In the genomic region with DNA sequence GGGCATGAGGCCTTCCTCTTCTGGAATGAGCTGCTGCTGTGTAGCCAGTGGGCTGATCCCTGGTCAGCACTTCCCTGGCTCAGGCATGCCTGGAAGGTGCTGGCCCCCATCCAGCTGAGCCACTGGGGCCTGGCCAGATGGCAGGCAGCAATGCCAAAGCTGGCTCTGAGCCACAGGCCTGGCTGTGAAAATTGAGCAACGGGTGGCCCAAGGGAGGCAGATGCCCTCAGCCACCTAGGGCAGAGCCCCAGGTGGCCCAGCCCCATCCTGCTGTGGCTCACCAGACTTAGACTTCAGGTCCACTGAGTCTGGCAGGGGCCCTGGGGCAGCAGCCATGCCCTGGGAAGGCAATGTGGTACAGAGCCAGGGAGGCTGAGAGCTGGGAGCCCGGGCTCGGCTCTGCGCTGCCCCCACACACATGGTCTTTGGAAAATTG, we compare ENCODE assay signal across 13 cellular contexts. TPM values are rescaled to one million over a fixed set of nuclear protein-coding genes. Genes with fewer than 3 reads are reported as not detected.
A peak's percentile ranks its signal among the peaks of the same experiment; 100 is the strongest.
DNase-seq lines count a peak whose midpoint lies in the region; ATAC-seq and TF ChIP-seq lines count a peak whose summit lies in the region.
"Had no signal": no experiment of that assay in that cellular context is flagged by ENCODE, and none has a peak within 500 bp of the region (broad histone marks: within the 10 kb centered on the region; RNA-seq: fewer than 3 reads in every experiment).

No MANE protein-coding gene starts in this region.

- H3K4me2 ChIP-seq in mammary epithelial cell (ENCODE audit: insufficient read depth, low read depth, low read length), result no peak overlapping the region

- in situ Hi-C loops in mammary epithelial cell (cut with MboI; ENCODE audit: low sequenced_read_pairs in 2 of 2), result no loop called here
- in situ Hi-C loops in GM13977 (cut with MboI; ENCODE audit: low pct_unique_long_range_greater_than_20kb, low sequenced_read_pairs, unreplicated experiment), result no loop called here

- no peaks in the 10 kb centered on the region for H3K79me2 ChIP-seq in mammary epithelial cell (ENCODE audit: insufficient read depth, low read length)

- H4K20me1 ChIP-seq in mammary epithelial cell (ENCODE audit: insufficient read depth, low read length), result no peaks in the 10 kb centered on the region

- no peak overlapping the region for H3K27ac ChIP-seq in mammary epithelial cell (ENCODE audit: insufficient read depth, low read depth, low read length)
- no peak overlapping the region for H3K27ac ChIP-seq in prostate gland
- H3K27ac ChIP-seq: epithelial cell of prostate had no signal

- H3K36me3 Mint-ChIP-seq in activated CD4-positive, alpha-beta T cell treated with anti-CD3 and anti-CD28 coated beads for 36 hours (ENCODE audit: low read depth), result no peaks in the 10 kb centered on the region

- H3K4me3 ChIP-seq in mammary epithelial cell (replicated peaks in 1 of 3; ENCODE audit: insufficient read depth in 1 of 3, low read depth in 2 of 3, low read length in 3 of 3) (no peak overlapping the region), prostate gland (no peak overlapping the region)
- H3K4me3 ChIP-seq: K562 had no signal

- H3K4me1 ChIP-seq in mammary epithelial cell (ENCODE audit: insufficient read depth, low read length) (peaks cover 6% of the 10 kb centered on the region), prostate gland (replicated peaks) (no peaks in the 10 kb centered on the region)

- H3K4me1 Mint-ChIP-seq in activated CD4-positive, alpha-beta T cell treated with anti-CD3 and anti-CD28 coated beads for 36 hours, result no peaks in the 10 kb centered on the region

- H3K9me3 Mint-ChIP-seq in activated CD4-positive, alpha-beta T cell treated with anti-CD3 and anti-CD28 coated beads for 36 hours (ENCODE audit: low read depth), result no peaks in the 10 kb centered on the region

- dilution Hi-C loops in mammary epithelial cell (cut with HindIII; ENCODE audit: low sequenced_read_pairs), result no loop called here

- no peak for ATAC-seq in HG03442 (IDR thresholded peaks at IDR 0.05; ENCODE audit: unreplicated experiment)
- ATAC-seq in GM18909 (IDR thresholded peaks at IDR 0.05; ENCODE audit: poor library complexity, unreplicated experiment), result no peak
- no peak for ATAC-seq in activated CD4-positive, alpha-beta T cell treated with anti-CD3 and anti-CD28 coated beads for 36 hours
- ATAC-seq: K562 had no signal

- intact Hi-C loops in mammary epithelial cell (cut with micrococcal nuclease), result no loop called here
- intact Hi-C loops in prostate gland (cut with DNase I), result no loop called here
- intact Hi-C loops in activated CD4-positive, alpha-beta T cell treated with anti-CD3 and anti-CD28 coated beads for 36 hours (cut with DNase I, micrococcal nuclease), result no loop called here

- H3K27me3 ChIP-seq in mammary epithelial cell (ENCODE audit: insufficient read depth, low read length), result peaks cover 3% of the 10 kb centered on the region
- H3K27me3 ChIP-seq in prostate gland (replicated peaks; ENCODE audit: insufficient read depth), result no peaks in the 10 kb centered on the region

- H3K27ac Mint-ChIP-seq in activated CD4-positive, alpha-beta T cell treated with anti-CD3 and anti-CD28 coated beads for 36 hours, result no peak overlapping the region

- no peaks in the 10 kb centered on the region for H3K36me3 ChIP-seq in mammary epithelial cell (ENCODE audit: insufficient read depth, low read length)
- H3K36me3 ChIP-seq in prostate gland, result no peaks in the 10 kb centered on the region

- H2AFZ ChIP-seq in mammary epithelial cell (ENCODE audit: low read depth, low read length), result peak overlapping the region; percentile 2

- TF ChIP-seq CTCF in mammary epithelial cell (conservative IDR thresholded peaks at IDR 0.05 in 1 of 2, IDR thresholded peaks at IDR 0.05 in 1 of 2; ENCODE audit: extremely low read depth in 1 of 2, insufficient read depth in 1 of 2, low read depth in 1 of 2, low read length in 2 of 2) (no peak), prostate gland (IDR thresholded peaks at IDR 0.05) (no peak), GM13977 (IDR thresholded peaks at IDR 0.05; ENCODE audit: extremely low read depth, insufficient read depth, missing control alignments) (no peak)

- no CpG with 5 or more reads among the region's 4 CpGs for WGBS in mammary epithelial cell (ENCODE audit: low coverage, missing lambda C conversion rate)
- WGBS in prostate gland, result 48% methylated on average over 4 of the region's 4 CpGs

- CTCF ChIA-PET in mammary epithelial cell (lab: Charles Lee; ENCODE audit: low non-redundant PET), result no interaction called here
- CTCF ChIA-PET in activated CD4-positive, alpha-beta T cell treated with anti-CD3 and anti-CD28 coated beads for 36 hours (lab: Charles Lee), result no interaction called here

- POLR2A ChIA-PET in activated CD4-positive, alpha-beta T cell treated with anti-CD3 and anti-CD28 coated beads for 36 hours (lab: Charles Lee), result no interaction called here

- H3K27me3 Mint-ChIP-seq in activated CD4-positive, alpha-beta T cell treated with anti-CD3 and anti-CD28 coated beads for 36 hours, result peaks cover 29% of the 10 kb centered on the region

- H3K9ac ChIP-seq in mammary epithelial cell (ENCODE audit: insufficient read depth, low read length), result no peak overlapping the region

- peak; percentile 92 for DNase-seq in DMS79 (lab: John Stamatoyannopoulos, UW)
- peak; percentile 68 for DNase-seq in NCI-H2171 (lab: John Stamatoyannopoulos, UW)
- DNase-seq in mammary epithelial cell, result peak; percentile 9
- peak; percentile 55 for DNase-seq in prostate gland (ENCODE audit: low spot score)
- no peak for DNase-seq in GM13977 (ENCODE audit: low spot score)
- DNase-seq in activated CD4-positive, alpha-beta T cell treated with anti-CD3 and anti-CD28 coated beads for 36 hours, result no peak
- DNase-seq: stimulated activated CD4-positive, alpha-beta T cell treated with anti-CD3 and anti-CD28 coated beads, Interleukin-4, amount 100 ng/mL, for 4 hours; T-helper 9 cell had no signal

- TF ChIP-seq POLR2A in prostate gland (IDR thresholded peaks at IDR 0.05), result no peak

- no peak overlapping the region for H3K4me3 Mint-ChIP-seq in activated CD4-positive, alpha-beta T cell treated with anti-CD3 and anti-CD28 coated beads for 36 hours

- no peaks in the 10 kb centered on the region for H3K9me3 ChIP-seq in mammary epithelial cell (replicated peaks; ENCODE audit: insufficient read depth, low read length)
- H3K9me3 ChIP-seq in prostate gland, result no peaks in the 10 kb centered on the region

- no TSS peak for BruUV-seq in mammary epithelial cell (replicated peaks; lab: Mats Ljungman, UMichigan)

RNA-seq across cellular contexts. Expression of a gene that starts 8.5 kb away (rescaled TPM):
- total RNA-seq in mammary epithelial cell, result not detected
- polyA plus RNA-seq in mammary epithelial cell, result not detected
- not detected for polyA minus RNA-seq in mammary epithelial cell
- total RNA-seq in prostate gland, result 1 to 10 TPM; 1.4 to 2.1 TPM
- total RNA-seq in activated CD4-positive, alpha-beta T cell treated with anti-CD3 and anti-CD28 coated beads for 36 hours, result not detected
- total RNA-seq: K562, osteoblast had no signal

Comparison
In these comparisons a context has a peak if more than half of its experiments do, and no peak if none do; other contexts are left out.
1. DNase-seq: peak in DMS79 (single experiment), NCI-H2171 (single experiment), mammary epithelial cell (single experiment) and prostate gland (single experiment); none in GM13977 (single experiment) and activated CD4-positive, alpha-beta T cell treated with anti-CD3 and anti-CD28 coated beads for 36 hours (single experiment).